In the genomic region with DNA sequence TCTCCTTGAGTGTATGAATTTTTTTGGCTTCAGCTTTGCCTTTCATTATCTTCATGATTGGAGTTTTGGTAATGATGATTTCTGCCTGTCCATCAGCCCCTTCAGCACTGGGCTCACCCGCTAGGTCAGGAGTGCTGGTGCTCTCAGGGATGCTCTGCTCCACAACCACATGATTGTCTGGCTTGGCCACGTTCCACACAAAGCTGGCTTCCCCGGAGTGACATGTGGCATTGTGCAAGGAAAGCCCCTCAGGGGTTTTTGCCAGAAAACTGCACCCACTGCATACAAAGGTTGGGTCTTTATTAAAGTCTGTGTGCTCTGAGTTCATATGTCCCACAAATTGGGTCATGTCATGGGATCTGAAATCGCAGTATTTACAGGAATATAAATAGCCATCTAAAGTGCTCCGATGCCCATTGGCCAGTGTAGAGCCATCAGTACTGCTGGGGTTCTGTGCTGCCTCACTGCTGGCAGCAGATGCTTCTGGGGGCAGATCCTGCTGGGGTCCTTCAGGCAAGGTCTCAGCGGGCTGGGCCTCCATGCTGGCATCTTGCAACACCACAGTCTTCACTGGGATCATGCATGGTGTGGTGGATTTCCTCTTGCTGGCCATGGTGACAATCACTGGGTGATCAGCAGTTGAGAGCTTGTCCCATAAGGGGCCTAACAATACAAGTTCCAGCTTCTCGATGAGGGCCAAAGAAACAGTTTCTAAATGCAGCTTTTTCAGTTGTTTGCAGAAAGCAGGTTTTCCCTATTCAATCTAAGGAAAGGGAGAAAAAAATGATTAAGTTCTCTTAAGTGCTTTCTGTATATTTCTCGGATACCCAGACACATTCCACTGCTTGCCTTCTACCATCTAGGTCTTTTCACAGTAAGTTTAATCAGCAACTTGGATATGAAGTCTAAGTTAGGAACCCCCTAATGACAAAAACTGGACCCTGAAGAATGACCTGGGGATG, we compare ENCODE assay signal across 18 cellular contexts.
A peak's percentile ranks its signal among the peaks of the same experiment; 100 is the strongest.
DNase-seq lines count a peak whose midpoint lies in the region; ATAC-seq and TF ChIP-seq lines count a peak whose summit lies in the region.
"Had no signal": no experiment of that assay in that cellular context is flagged by ENCODE, and none has a peak within 500 bp of the region (broad histone marks: within the 10 kb centered on the region; RNA-seq: fewer than 3 reads in every experiment).

No MANE protein-coding gene starts in this region.

- H2AFZ ChIP-seq in mammary epithelial cell (ENCODE audit: low read depth, low read length) = no peak overlapping the region

- TF ChIP-seq POLR2A in ovary (IDR thresholded peaks at IDR 0.05) = no peak

- no peak overlapping the region for H3K4me3 Mint-ChIP-seq in MCF 10A (ENCODE audit: unreplicated experiment)
- H3K4me3 Mint-ChIP-seq: H9 had no signal

- DNase-seq in MCF 10A (ENCODE audit: unreplicated experiment) (no peak), mammary epithelial cell (no peak), caudate nucleus (lab: John Stamatoyannopoulos, UW) (peak in 11 of 61 donors; percentile 22 to 55 (median 37)), right cardiac atrium (no peak), substantia nigra (lab: John Stamatoyannopoulos, UW) (peak in 13 of 49 donors; percentile 15 to 69 (median 40)), ovary (no peak), NCI-H1436 (lab: John Stamatoyannopoulos, UW) (no peak)
- DNase-seq: H9; KG1; NCI-H1092; NCI-H1694; NCI-H2107; NCI-H345; NCI-H526 treated with DMSO at 0.1 percent for 48 hours; NK-92 treated with Interleukin-12 subunit alpha and Interleukin-12 subunit beta, amount 100 ng/mL, for 24 hours; OCI-M1 had no signal

- H3K9ac ChIP-seq in mammary epithelial cell (ENCODE audit: insufficient read depth, low read length) = no peak overlapping the region

- TF ChIP-seq EP300 in ovary (IDR thresholded peaks at IDR 0.05) = no peak

- H3K9me3 ChIP-seq in mammary epithelial cell (replicated peaks; ENCODE audit: insufficient read depth, low read length) = no peaks in the 10 kb centered on the region
- H3K9me3 ChIP-seq in right cardiac atrium (ENCODE audit: control insufficient read depth, low read length) = no peaks in the 10 kb centered on the region
- H3K9me3 ChIP-seq in ovary = no peaks in the 10 kb centered on the region

- CTCF ChIA-PET in MCF 10A (lab: Yijun Ruan, JAX) (interaction anchor here (0.7 to 2.1 kb wide), 4 partner anchors 13 to 136 kb away, joined by 3 to 9 read pairs (median 4); a partner anchor contains a TSS), mammary epithelial cell (lab: Charles Lee; ENCODE audit: low non-redundant PET) (no interaction called here)

- no peak overlapping the region for H3K4me3 ChIP-seq in mammary epithelial cell (replicated peaks in 1 of 3; ENCODE audit: insufficient read depth in 1 of 3, low read depth in 2 of 3, low read length in 3 of 3)
- no peak overlapping the region for H3K4me3 ChIP-seq in right cardiac atrium (ENCODE audit: low read length)
- no peak overlapping the region for H3K4me3 ChIP-seq in ovary

- dilution Hi-C loops in mammary epithelial cell (cut with HindIII; ENCODE audit: low sequenced_read_pairs) = no loop called here

- no peaks in the 10 kb centered on the region for H3K27me3 Mint-ChIP-seq in MCF 10A (ENCODE audit: insufficient read depth, unreplicated experiment)

- 84% methylated on average over 7 of the region's 8 CpGs for WGBS in mammary epithelial cell (ENCODE audit: low coverage, missing lambda C conversion rate)
- 93% methylated on average over 8 of the region's 8 CpGs for WGBS in right cardiac atrium
- 94 to 97% (median 96%) methylated on average over 8 of the region's 8 CpGs for WGBS in ovary, 3 donors

- H3K4me1 ChIP-seq in mammary epithelial cell (ENCODE audit: insufficient read depth, low read length) = no peaks in the 10 kb centered on the region
- peaks cover 6% of the 10 kb centered on the region for H3K4me1 ChIP-seq in right cardiac atrium (ENCODE audit: control insufficient read depth, insufficient read depth, low read length)
- no peaks in the 10 kb centered on the region for H3K4me1 ChIP-seq in ovary (ENCODE audit: insufficient read depth)

- H3K36me3 Mint-ChIP-seq in MCF 10A (ENCODE audit: insufficient read depth, unreplicated experiment) = peaks cover 19% of the 10 kb centered on the region

- POLR2A ChIA-PET in MCF 10A (lab: Yijun Ruan, JAX) = interaction anchor here (0.9 kb wide), 1 partner anchor 9 kb away, joined by 6 read pairs; no protein-coding TSS in a partner anchor

- no peaks in the 10 kb centered on the region for H3K9me3 Mint-ChIP-seq in MCF 10A (ENCODE audit: unreplicated experiment)

- no peaks in the 10 kb centered on the region for H3K4me1 Mint-ChIP-seq in MCF 10A (ENCODE audit: insufficient read depth, unreplicated experiment)

- H4K20me1 ChIP-seq in mammary epithelial cell (ENCODE audit: insufficient read depth, low read length) = no peaks in the 10 kb centered on the region

- in situ Hi-C loops in mammary epithelial cell (cut with MboI; ENCODE audit: low sequenced_read_pairs in 2 of 2) = no loop called here

- H3K4me2 ChIP-seq in mammary epithelial cell (ENCODE audit: insufficient read depth, low read depth, low read length) = no peak overlapping the region

- ATAC-seq in right cardiac atrium = peak; percentile 22 to 38
- no peak for ATAC-seq in HG02610 (IDR thresholded peaks at IDR 0.05; ENCODE audit: unreplicated experiment)

- H3K27ac ChIP-seq in mammary epithelial cell (ENCODE audit: insufficient read depth, low read depth, low read length) (no peak overlapping the region), caudate nucleus (ENCODE audit: low read depth, low read length) (peak overlapping the region; percentile 99), right cardiac atrium (ENCODE audit: low read length) (no peak overlapping the region), substantia nigra (ENCODE audit: low read depth, low read length, poor library complexity, severe bottlenecking) (peak overlapping the region; percentile 96), ovary (no peak overlapping the region)
- H3K27ac ChIP-seq: 22Rv1 had no signal

- intact Hi-C loops in MCF 10A (cut with micrococcal nuclease) = no loop called here
- intact Hi-C loops in mammary epithelial cell (cut with micrococcal nuclease) = no loop called here
- intact Hi-C loops in right cardiac atrium (cut with DNase I) = no loop called here
- intact Hi-C loops in ovary (cut with DNase I) = no loop called here

- peaks cover 10% of the 10 kb centered on the region for H3K36me3 ChIP-seq in mammary epithelial cell (ENCODE audit: insufficient read depth, low read length)
- no peaks in the 10 kb centered on the region for H3K36me3 ChIP-seq in ovary

- H3K27me3 ChIP-seq in mammary epithelial cell (ENCODE audit: insufficient read depth, low read length) (no peaks in the 10 kb centered on the region), right cardiac atrium (ENCODE audit: control insufficient read depth, insufficient read depth) (no peaks in the 10 kb centered on the region), ovary (no peaks in the 10 kb centered on the region)

- TSS peak; percentile 19 for BruUV-seq in MCF 10A (replicated peaks; lab: Mats Ljungman, UMichigan)
- BruUV-seq in mammary epithelial cell (replicated peaks; lab: Mats Ljungman, UMichigan) = no TSS peak

- TF ChIP-seq CTCF in MCF 10A (IDR thresholded peaks at IDR 0.05; ENCODE audit: unreplicated experiment) (no peak), mammary epithelial cell (conservative IDR thresholded peaks at IDR 0.05 in 1 of 2, IDR thresholded peaks at IDR 0.05 in 1 of 2; ENCODE audit: extremely low read depth in 1 of 2, insufficient read depth in 1 of 2, low read depth in 1 of 2, low read length in 2 of 2) (no peak), ovary (IDR thresholded peaks at IDR 0.05) (no peak)

- H3K27ac Mint-ChIP-seq in MCF 10A (ENCODE audit: low read depth, unreplicated experiment) = no peak overlapping the region
- H3K27ac Mint-ChIP-seq: H9 had no signal

- peaks cover 3% of the 10 kb centered on the region for H3K79me2 ChIP-seq in mammary epithelial cell (ENCODE audit: insufficient read depth, low read length)

Comparison
In these comparisons a context has a peak if more than half of its experiments do, and no peak if none do; other contexts are left out.
1. H3K27ac ChIP-seq: peak in caudate nucleus (single experiment) and substantia nigra (single experiment); none in mammary epithelial cell (single experiment), right cardiac atrium (single experiment) and ovary (0 of 2).